In the genomic region with DNA sequence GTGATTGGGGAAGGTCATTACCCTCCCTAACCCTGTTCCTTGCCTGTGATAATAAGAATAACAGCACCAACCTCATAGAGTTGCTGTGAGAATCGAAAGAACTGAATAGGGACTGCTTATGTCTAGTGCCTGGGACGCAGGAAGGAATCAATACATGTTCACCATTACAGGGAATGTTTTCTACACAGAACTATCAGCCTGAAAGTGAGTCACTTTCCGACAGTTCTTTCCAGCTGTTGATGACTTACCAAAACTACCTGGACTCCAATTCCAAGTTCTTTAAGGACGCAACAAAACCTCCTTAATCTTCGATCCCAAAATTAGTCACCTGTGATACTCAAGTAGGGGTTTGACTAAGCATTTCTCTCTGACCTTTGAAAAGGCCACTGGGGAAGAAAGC, we compare ENCODE assay signal across 25 cellular contexts. TPM values are rescaled to one million over a fixed set of nuclear protein-coding genes. Genes with fewer than 3 reads are reported as not detected.
DNase-seq lines count a peak whose midpoint lies in the region; ATAC-seq, FAIRE-seq and TF ChIP-seq lines count a peak whose summit lies in the region.
"Had no signal": no experiment of that assay in that cellular context is flagged by ENCODE, and none has a peak within 500 bp of the region (broad histone marks: within the 10 kb centered on the region; RNA-seq: fewer than 3 reads in every experiment).

No MANE protein-coding gene starts in this region.

- H3K36me3 ChIP-seq in mammary epithelial cell (ENCODE audit: insufficient read depth, low read length): no peaks in the 10 kb centered on the region
- H3K36me3 ChIP-seq in endothelial cell of umbilical vein (ENCODE audit: control insufficient read depth in 2 of 2, extremely low read depth in 1 of 2, insufficient read depth in 2 of 2, low read length in 2 of 2): no peaks in the 10 kb centered on the region
- H3K36me3 ChIP-seq in upper lobe of left lung: no peaks in the 10 kb centered on the region
- H3K36me3 ChIP-seq: SJCRH30 had no signal

- peak; percentile 1 for DNase-seq in MCF 10A (ENCODE audit: unreplicated experiment)
- no peak for DNase-seq in mammary epithelial cell
- peak; percentile 70 for DNase-seq in endothelial cell of umbilical vein (ENCODE audit: low read depth, low spot score)
- peak; percentile 54 to 69 for DNase-seq in lung microvascular endothelial cell (ENCODE audit: low read depth in 2 of 2)
- no peak for DNase-seq in upper lobe of left lung
- no peak for DNase-seq in head of caudate nucleus
- no peak for DNase-seq in activated CD4-positive, alpha-beta memory T cell treated with anti-CD3 and anti-CD28 coated beads, Interleukin-2, amount 10 ng/mL, durations not matched to agents 7 days and 5 days
- DNase-seq in natural killer cell treated with Interleukin-12 subunit alpha and Interleukin-12 subunit beta and Interleukin-15 and Interleukin-18, amount 100 ng/mL, for 72 hours (ENCODE audit: low spot score): no peak
- DNase-seq: ACHN; C1 segment of cervical spinal cord; Calu3; CD8-positive, alpha-beta memory T cell; GDM1; MV-4-11; NCI-H1105 treated with DMSO at 0.1 percent for 48 hours; NCI-H2029 treated with DMSO at 0.1 percent for 48 hours; NCI-H226; NCI-H510A treated with DMSO at 0.1 percent for 48 hours; NCI-H82; SJCRH30 had no signal

- TF ChIP-seq EP300 in upper lobe of left lung (IDR thresholded peaks at IDR 0.05): no peak

- H3K4me1 ChIP-seq in mammary epithelial cell (ENCODE audit: insufficient read depth, low read length) (no peaks in the 10 kb centered on the region), endothelial cell of umbilical vein (ENCODE audit: control insufficient read depth, extremely low read depth, insufficient read depth, low read length) (peaks cover 42% of the 10 kb centered on the region), upper lobe of left lung (peaks cover 16 to 33% (median 22%) of the 10 kb centered on the region in 4 donors)

- H3K27me3 Mint-ChIP-seq in MCF 10A (ENCODE audit: insufficient read depth, unreplicated experiment): peaks cover 77% of the 10 kb centered on the region
- peaks cover 6% of the 10 kb centered on the region for H3K27me3 Mint-ChIP-seq in activated CD4-positive, alpha-beta memory T cell treated with anti-CD3 and anti-CD28 coated beads, Interleukin-2, amount 10 ng/mL, durations not matched to agents 7 days and 5 days
- H3K27me3 Mint-ChIP-seq in natural killer cell treated with Interleukin-12 subunit alpha and Interleukin-12 subunit beta and Interleukin-15 and Interleukin-18, amount 100 ng/mL, for 72 hours: peaks cover 5 to 13% of the 10 kb centered on the region in 2 donors

- ATAC-seq in upper lobe of left lung (ENCODE audit: low FRiP score in 2 of 2): no peak
- ATAC-seq in natural killer cell treated with Interleukin-12 subunit alpha and Interleukin-12 subunit beta and Interleukin-15 and Interleukin-18, amount 100 ng/mL, for 72 hours: no peak
- ATAC-seq: Panc1 had no signal

- H3K79me2 ChIP-seq in mammary epithelial cell (ENCODE audit: insufficient read depth, low read length) (no peaks in the 10 kb centered on the region), endothelial cell of umbilical vein (ENCODE audit: control insufficient read depth, insufficient read depth, low read length) (no peaks in the 10 kb centered on the region)

- dilution Hi-C loops in mammary epithelial cell (cut with HindIII; ENCODE audit: low sequenced_read_pairs) (no loop called here), endothelial cell of umbilical vein (cut with MboI; ENCODE audit: extremely low pct_ligation_motif_present, low sequenced_read_pairs) (no loop called here)

- no peaks in the 10 kb centered on the region for H3K4me1 Mint-ChIP-seq in MCF 10A (ENCODE audit: insufficient read depth, unreplicated experiment)
- H3K4me1 Mint-ChIP-seq in activated CD4-positive, alpha-beta memory T cell treated with anti-CD3 and anti-CD28 coated beads, Interleukin-2, amount 10 ng/mL, durations not matched to agents 7 days and 5 days: no peaks in the 10 kb centered on the region
- H3K4me1 Mint-ChIP-seq in natural killer cell treated with Interleukin-12 subunit alpha and Interleukin-12 subunit beta and Interleukin-15 and Interleukin-18, amount 100 ng/mL, for 72 hours (ENCODE audit: low read depth in 2 of 2): no peaks in the 10 kb centered on the region
- H3K4me1 Mint-ChIP-seq: CD8-positive, alpha-beta memory T cell; IgD-negative memory B cell had no signal

- H3K27ac ChIP-seq in mammary epithelial cell (ENCODE audit: insufficient read depth, low read depth, low read length) (no peak overlapping the region), endothelial cell of umbilical vein (ENCODE audit: insufficient read depth, low read depth, low read length) (no peak overlapping the region), upper lobe of left lung (peak overlapping the region; percentile 11 to 75 (median 56))
- H3K27ac ChIP-seq: 22Rv1, SJCRH30 had no signal

- no peaks in the 10 kb centered on the region for H3K36me3 Mint-ChIP-seq in MCF 10A (ENCODE audit: insufficient read depth, unreplicated experiment)
- no peaks in the 10 kb centered on the region for H3K36me3 Mint-ChIP-seq in activated CD4-positive, alpha-beta memory T cell treated with anti-CD3 and anti-CD28 coated beads, Interleukin-2, amount 10 ng/mL, durations not matched to agents 7 days and 5 days (ENCODE audit: low read depth)
- no peaks in the 10 kb centered on the region for H3K36me3 Mint-ChIP-seq in natural killer cell treated with Interleukin-12 subunit alpha and Interleukin-12 subunit beta and Interleukin-15 and Interleukin-18, amount 100 ng/mL, for 72 hours
- H3K36me3 Mint-ChIP-seq: CD8-positive, alpha-beta memory T cell; IgD-negative memory B cell had no signal

- H3K9me3 ChIP-seq in mammary epithelial cell (replicated peaks; ENCODE audit: insufficient read depth, low read length): no peaks in the 10 kb centered on the region
- no peaks in the 10 kb centered on the region for H3K9me3 ChIP-seq in endothelial cell of umbilical vein (replicated peaks; ENCODE audit: control insufficient read depth, insufficient read depth, low read length)
- no peaks in the 10 kb centered on the region for H3K9me3 ChIP-seq in upper lobe of left lung
- H3K9me3 ChIP-seq: SJCRH30 had no signal

- no peak overlapping the region for H3K27ac Mint-ChIP-seq in MCF 10A (ENCODE audit: low read depth, unreplicated experiment)
- H3K27ac Mint-ChIP-seq in activated CD4-positive, alpha-beta memory T cell treated with anti-CD3 and anti-CD28 coated beads, Interleukin-2, amount 10 ng/mL, durations not matched to agents 7 days and 5 days: no peak overlapping the region
- no peak overlapping the region for H3K27ac Mint-ChIP-seq in natural killer cell treated with Interleukin-12 subunit alpha and Interleukin-12 subunit beta and Interleukin-15 and Interleukin-18, amount 100 ng/mL, for 72 hours
- H3K27ac Mint-ChIP-seq: CD8-positive, alpha-beta memory T cell; IgD-negative memory B cell had no signal

- in situ Hi-C loops in mammary epithelial cell (cut with MboI; ENCODE audit: low sequenced_read_pairs in 2 of 2): no loop called here

- intact Hi-C loops in MCF 10A (cut with micrococcal nuclease): no loop called here
- intact Hi-C loops in mammary epithelial cell (cut with micrococcal nuclease): no loop called here
- intact Hi-C loops in endothelial cell of umbilical vein (cut with micrococcal nuclease): loop anchor here (2.0 kb wide), 1 partner anchor 72 kb away; no protein-coding TSS in a partner anchor
- intact Hi-C loops in head of caudate nucleus (cut with DNase I): no loop called here

- H3K9ac ChIP-seq in mammary epithelial cell (ENCODE audit: insufficient read depth, low read length): no peak overlapping the region
- no peak overlapping the region for H3K9ac ChIP-seq in endothelial cell of umbilical vein (replicated peaks; ENCODE audit: extremely low read depth, insufficient read depth, low read length)

- no peaks in the 10 kb centered on the region for H3K9me3 Mint-ChIP-seq in MCF 10A (ENCODE audit: unreplicated experiment)
- no peaks in the 10 kb centered on the region for H3K9me3 Mint-ChIP-seq in activated CD4-positive, alpha-beta memory T cell treated with anti-CD3 and anti-CD28 coated beads, Interleukin-2, amount 10 ng/mL, durations not matched to agents 7 days and 5 days
- H3K9me3 Mint-ChIP-seq in natural killer cell treated with Interleukin-12 subunit alpha and Interleukin-12 subunit beta and Interleukin-15 and Interleukin-18, amount 100 ng/mL, for 72 hours: no peaks in the 10 kb centered on the region

- H3K27me3 ChIP-seq in mammary epithelial cell (ENCODE audit: insufficient read depth, low read length): no peaks in the 10 kb centered on the region
- no peaks in the 10 kb centered on the region for H3K27me3 ChIP-seq in endothelial cell of umbilical vein (ENCODE audit: control insufficient read depth in 2 of 2, insufficient read depth in 2 of 2, low read length in 2 of 2)
- no peaks in the 10 kb centered on the region for H3K27me3 ChIP-seq in upper lobe of left lung
- H3K27me3 ChIP-seq: SJCRH30 had no signal

- BruUV-seq in MCF 10A (replicated peaks; lab: Mats Ljungman, UMichigan) (no TSS peak), mammary epithelial cell (replicated peaks; lab: Mats Ljungman, UMichigan) (no TSS peak), endothelial cell of umbilical vein (replicated peaks; lab: Mats Ljungman, UMichigan) (no TSS peak)

- CTCF ChIA-PET in MCF 10A (lab: Yijun Ruan, JAX) (no interaction called here), mammary epithelial cell (lab: Charles Lee; ENCODE audit: low non-redundant PET) (no interaction called here), endothelial cell of umbilical vein (lab: Charles Lee) (interaction anchor here (1.1 to 4.3 kb wide), 2 partner anchors 19 to 31 kb away, joined by 3 to 20 read pairs; no protein-coding TSS in a partner anchor)
- CTCF ChIA-PET in activated CD4-positive, alpha-beta memory T cell treated with anti-CD3 and anti-CD28 coated beads, Interleukin-2, amount 10 ng/mL, durations not matched to agents 7 days and 5 days (lab: Charles Lee): no interaction called here

- FAIRE-seq in endothelial cell of umbilical vein (lab: Jason Lieb, UNC): peak; percentile 74
- FAIRE-seq: GM18507, GM19239 had no signal

- TF ChIP-seq CTCF in MCF 10A (IDR thresholded peaks at IDR 0.05; ENCODE audit: unreplicated experiment) (no peak), mammary epithelial cell (conservative IDR thresholded peaks at IDR 0.05 in 1 of 2, IDR thresholded peaks at IDR 0.05 in 1 of 2; ENCODE audit: extremely low read depth in 1 of 2, insufficient read depth in 1 of 2, low read depth in 1 of 2, low read length in 2 of 2) (no peak), endothelial cell of umbilical vein (IDR thresholded peaks at IDR 0.05; ENCODE audit: extremely low read depth in 1 of 2, insufficient read depth in 1 of 2, low read depth in 1 of 2, low read length in 2 of 2) (no peak), upper lobe of left lung (IDR thresholded peaks at IDR 0.05) (no peak)

- H3K4me3 ChIP-seq in mammary epithelial cell (replicated peaks in 1 of 3; ENCODE audit: insufficient read depth in 1 of 3, low read depth in 2 of 3, low read length in 3 of 3) (no peak overlapping the region), endothelial cell of umbilical vein (replicated peaks in 1 of 3; ENCODE audit: insufficient read depth in 1 of 3, low read depth in 1 of 3, low read length in 3 of 3) (no peak overlapping the region), upper lobe of left lung (no peak overlapping the region)
- H3K4me3 ChIP-seq: SJCRH30 had no signal

- H3K4me3 Mint-ChIP-seq in MCF 10A (ENCODE audit: unreplicated experiment): no peak overlapping the region
- H3K4me3 Mint-ChIP-seq in activated CD4-positive, alpha-beta memory T cell treated with anti-CD3 and anti-CD28 coated beads, Interleukin-2, amount 10 ng/mL, durations not matched to agents 7 days and 5 days: no peak overlapping the region
- no peak overlapping the region for H3K4me3 Mint-ChIP-seq in natural killer cell treated with Interleukin-12 subunit alpha and Interleukin-12 subunit beta and Interleukin-15 and Interleukin-18, amount 100 ng/mL, for 72 hours
- H3K4me3 Mint-ChIP-seq: CD8-positive, alpha-beta memory T cell; IgD-negative memory B cell had no signal

- WGBS in mammary epithelial cell (ENCODE audit: low coverage, missing lambda C conversion rate): 57% methylated on average over 5 of the region's 5 CpGs
- 63 to 67% methylated on average over 5 of the region's 5 CpGs for WGBS in upper lobe of left lung, 2 donors

- TF ChIP-seq POLR2A in endothelial cell of umbilical vein (IDR thresholded peaks at IDR 0.05; ENCODE audit: low read depth, low read length) (no peak), upper lobe of left lung (IDR thresholded peaks at IDR 0.05) (no peak)

- no peak overlapping the region for H2AFZ ChIP-seq in mammary epithelial cell (ENCODE audit: low read depth, low read length)
- H2AFZ ChIP-seq in endothelial cell of umbilical vein (ENCODE audit: low read depth, low read length): peak overlapping the region; percentile 55

- no peaks in the 10 kb centered on the region for H3K9me1 ChIP-seq in endothelial cell of umbilical vein (replicated peaks; ENCODE audit: control insufficient read depth, extremely low read depth, insufficient read depth, low read length)

- POLR2A ChIA-PET in MCF 10A (lab: Yijun Ruan, JAX): no interaction called here
- POLR2A ChIA-PET in endothelial cell of umbilical vein (lab: Charles Lee): no interaction called here
- POLR2A ChIA-PET in activated CD4-positive, alpha-beta memory T cell treated with anti-CD3 and anti-CD28 coated beads, Interleukin-2, amount 10 ng/mL, durations not matched to agents 7 days and 5 days (lab: Charles Lee): no interaction called here

- H4K20me1 ChIP-seq in mammary epithelial cell (ENCODE audit: insufficient read depth, low read length) (no peaks in the 10 kb centered on the region), endothelial cell of umbilical vein (replicated peaks; ENCODE audit: control insufficient read depth, extremely low read depth, insufficient read depth, low read length) (no peaks in the 10 kb centered on the region)

- H3K4me2 ChIP-seq in mammary epithelial cell (ENCODE audit: insufficient read depth, low read depth, low read length): no peak overlapping the region
- H3K4me2 ChIP-seq in endothelial cell of umbilical vein (ENCODE audit: insufficient read depth, low read length): peak overlapping the region; percentile 49

RNA-seq across cellular contexts. Expression of a gene that starts 29.4 kb away (rescaled TPM):
- total RNA-seq in MCF 10A (2022) (not detected in 2 replicates), mammary epithelial cell (under 1 TPM; 0.26 to 0.33 TPM), endothelial cell of umbilical vein (3.2 and 8.1 TPM in 2 replicates), lung microvascular endothelial cell (3.5 and 6.5 TPM in 2 replicates), upper lobe of left lung (10 to 100 TPM in 2 of 6 donors, 1 to 10 TPM in 4; 4.1 to 11.4 (median 6.7) TPM)
- polyA plus RNA-seq in mammary epithelial cell (0.01 TPM), endothelial cell of umbilical vein (2.2 and 2.3 TPM in 2 replicates)
- polyA minus RNA-seq in mammary epithelial cell (not detected), endothelial cell of umbilical vein (6.1 and 6.5 TPM in 2 replicates)
- polyA plus RNA-seq in endothelial cell of umbilical vein (2011; cell fraction: cytosol; rRNA removed): 2.8 and 3.1 TPM in 2 replicates
- polyA plus RNA-seq in endothelial cell of umbilical vein (2011; cell fraction: nucleus; rRNA removed): 3.6 and 4.9 TPM in 2 replicates
- polyA plus RNA-seq in endothelial cell of umbilical vein (2012): 3.7 and 7.0 TPM in 2 replicates
- not detected for polyA minus RNA-seq in endothelial cell of umbilical vein (2011; cell fraction: cytosol; rRNA and poly(A)+ RNA removed)
- polyA minus RNA-seq in endothelial cell of umbilical vein (2011; cell fraction: nucleus; rRNA and poly(A)+ RNA removed): 5.2 and 7.6 TPM in 2 replicates
- total RNA-seq in activated CD4-positive, alpha-beta memory T cell treated with anti-CD3 and anti-CD28 coated beads, Interleukin-2, amount 10 ng/mL, durations not matched to agents 7 days and 5 days: not detected
- not detected for total RNA-seq in natural killer cell treated with Interleukin-12 subunit alpha and Interleukin-12 subunit beta and Interleukin-15 and Interleukin-18, amount 100 ng/mL, for 72 hours
- total RNA-seq: Calu3; CD8-positive, alpha-beta memory T cell had no signal
- polyA plus RNA-seq: CD8-positive, alpha-beta memory T cell; IgD-negative memory B cell had no signal

Comparison
In these comparisons a context has a peak if more than half of its experiments do, and no peak if none do; other contexts are left out.
1. DNase-seq: peak in MCF 10A (single experiment), endothelial cell of umbilical vein (single experiment) and lung microvascular endothelial cell (2 of 2); none in mammary epithelial cell (single experiment), upper lobe of left lung (0 of 2), head of caudate nucleus (0 of 42), activated CD4-positive, alpha-beta memory T cell treated with anti-CD3 and anti-CD28 coated beads, Interleukin-2, amount 10 ng/mL, durations not matched to agents 7 days and 5 days (single experiment) and natural killer cell treated with Interleukin-12 subunit alpha and Interleukin-12 subunit beta and Interleukin-15 and Interleukin-18, amount 100 ng/mL, for 72 hours (single experiment).
2. H3K27ac ChIP-seq: peak in upper lobe of left lung (4 of 4); none in mammary epithelial cell (single experiment) and endothelial cell of umbilical vein (single experiment).